In the genomic region with DNA sequence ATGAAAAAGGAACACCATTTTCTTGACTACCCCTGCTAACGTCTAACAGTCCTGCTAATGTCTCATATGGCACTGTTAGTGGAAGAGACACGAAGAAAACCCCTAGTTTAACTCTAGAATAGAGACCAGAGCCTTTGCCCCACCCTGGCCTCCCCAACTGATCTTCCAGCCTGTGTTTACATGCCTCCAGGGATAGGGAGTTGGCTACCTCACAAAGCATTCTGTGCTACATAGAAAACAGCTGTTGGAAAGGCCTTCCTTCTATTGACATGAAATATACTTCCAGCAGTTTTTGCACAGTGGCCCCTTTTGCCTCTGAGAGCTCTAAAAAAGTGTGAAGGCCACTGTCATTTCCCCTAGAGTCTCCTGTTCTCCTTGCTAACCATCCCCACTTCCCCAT, we compare ENCODE assay signal across 22 cellular contexts.
"Had no signal": no experiment of that assay in that cellular context is flagged by ENCODE, and none has a peak within 500 bp of the region (broad histone marks: within the 10 kb centered on the region; RNA-seq: fewer than 3 reads in every experiment).

No MANE protein-coding gene starts in this region.

- H3K27ac ChIP-seq: RWPE1 had no signal

- H3K9ac ChIP-seq: SK-N-SH had no signal

- DNase-seq: KBM-7, MV-4-11, NCI-H1048, NCI-H1105 treated with DMSO at 0.1 percent for 48 hours, NCI-H1417 treated with DMSO at 0.1 percent for 48 hours, NCI-H146, NCI-H1694 treated with DMSO at 0.1 percent for 48 hours, NCI-H1930, NCI-H2081, NCI-H2107, NCI-H226, NCI-H446, NCI-H510A, NCI-H524 treated with DMSO at 0.1 percent for 48 hours, NCI-H69, NCI-H774, PC-3, SHP77, SK-N-SH, SW 1271 had no signal

- H3K4me2 ChIP-seq: SK-N-SH had no signal

- ATAC-seq: Panc1, PC-3 had no signal

- H3K9me3 ChIP-seq: SK-N-SH had no signal
